Comparison of ENCODE assay signal across 1 cellular context in genomic region chr7:23335141-23335540, GRCh38.
TF ChIP-seq lines count a peak whose summit lies in the region.

No MANE protein-coding gene starts in this region.

TF ChIP-seq in A549, 52 proteins besides CTCF, POLR2A, EP300 and RAD21 (continued from another document):
- TF ChIP-seq ELK1 (IDR thresholded peaks at IDR 0.05; ENCODE audit: low read depth, low read length) = no peak
- no peak for TF ChIP-seq HES2 (IDR thresholded peaks at IDR 0.05)
- no peak for TF ChIP-seq GATA3 (IDR thresholded peaks at IDR 0.05; ENCODE audit: borderline replicate concordance)
- TF ChIP-seq BHLHE40 (IDR thresholded peaks at IDR 0.05; ENCODE audit: low read depth, low read length) = no peak
- TF ChIP-seq REST (IDR thresholded peaks at IDR 0.05) = no peak
- TF ChIP-seq ZSCAN20 (CRISPR knock-in tag; IDR thresholded peaks at IDR 0.05) = no peak
- no peak for TF ChIP-seq HOXA7 (CRISPR knock-in tag; IDR thresholded peaks at IDR 0.05)
- no peak for TF ChIP-seq EHMT2 (IDR thresholded peaks at IDR 0.05; ENCODE audit: low read depth)
- TF ChIP-seq KDM1A (IDR thresholded peaks at IDR 0.05; ENCODE audit: low read depth) = no peak
- TF ChIP-seq NFE2L2 (conservative IDR thresholded peaks at IDR 0.05; ENCODE audit: low read length) = no peak
- no peak for TF ChIP-seq ATOH8 (CRISPR knock-in tag; IDR thresholded peaks at IDR 0.05; ENCODE audit: low read depth)
- TF ChIP-seq FOSB (CRISPR knock-in tag; IDR thresholded peaks at IDR 0.05) = no peak
- TF ChIP-seq FOSL2 (IDR thresholded peaks at IDR 0.05) = no peak
- no peak for TF ChIP-seq FOSL2 (CRISPR knock-in tag; IDR thresholded peaks at IDR 0.05)
- no peak for TF ChIP-seq RNF2 (IDR thresholded peaks at IDR 0.05; ENCODE audit: borderline replicate concordance, low read depth)
- TF ChIP-seq ZFP36 (IDR thresholded peaks at IDR 0.05; ENCODE audit: borderline replicate concordance, partially characterized antibody) = no peak
- TF ChIP-seq POLR2AphosphoS2 (conservative IDR thresholded peaks at IDR 0.05; ENCODE audit: low read length) = no peak
- TF ChIP-seq NR3C1 (IDR thresholded peaks at IDR 0.05) = no peak
- TF ChIP-seq MAX (IDR thresholded peaks at IDR 0.05) = no peak
